18 cellular contexts compared by ENCODE assay signal in the genomic region with DNA sequence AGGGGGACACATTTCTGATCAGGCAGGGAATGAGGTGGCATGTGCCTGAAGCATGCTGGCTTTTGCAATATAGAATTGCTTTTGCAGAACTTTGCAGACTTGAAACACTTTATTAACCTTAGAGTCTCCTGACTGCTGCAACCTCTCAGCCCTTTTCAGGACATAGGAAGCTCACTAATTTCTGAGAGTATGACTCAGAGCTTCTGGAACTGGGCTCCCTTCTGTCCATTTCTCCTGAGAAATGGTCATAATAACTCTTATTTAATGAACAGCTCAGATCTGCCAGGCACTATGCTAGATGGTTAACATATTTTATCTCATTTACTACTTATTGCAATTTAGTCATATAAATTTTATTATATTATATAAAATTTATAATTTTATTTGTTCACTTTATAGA. TPM values are rescaled to one million over a fixed set of nuclear protein-coding genes. Genes with fewer than 3 reads are reported as not detected.
"Had no signal": no experiment of that assay in that cellular context is flagged by ENCODE, and none has a peak within 500 bp of the region (broad histone marks: within the 10 kb centered on the region; RNA-seq: fewer than 3 reads in every experiment).

No MANE protein-coding gene starts in this region.

- H3K4me3 Mint-ChIP-seq: activated CD4-positive, alpha-beta T cell treated with anti-CD3 and anti-CD28 coated beads, Interleukin-2, amount 10 ng/mL, durations not matched to agents 24 days and 14 days; activated CD8-positive, alpha-beta T cell treated with anti-CD3 and anti-CD28 coated beads for 36 hours; activated T-cell treated with anti-CD3 and anti-CD28 coated beads, Interleukin-2, amount 50 U/mL, for 4 hours; effector memory CD8-positive, alpha-beta T cell; natural killer cell treated with Interleukin-12 subunit alpha and Interleukin-12 subunit beta and Interleukin-15 and Interleukin-18, amount 100 ng/mL, for 72 hours; stimulated activated memory B cell treated with anti-CD40 and anti-IgM and Interleukin-4, amounts not matched to agents 10 μg/mL and 1 μg/mL and 100 μg/mL, for 72 hours had no signal

- H3K27me3 Mint-ChIP-seq: activated CD8-positive, alpha-beta T cell treated with anti-CD3 and anti-CD28 coated beads for 36 hours; stimulated activated memory B cell treated with anti-CD40 and anti-IgM and Interleukin-4, amounts not matched to agents 10 μg/mL and 1 μg/mL and 100 μg/mL, for 72 hours had no signal

- H3K4me1 Mint-ChIP-seq: activated CD4-positive, alpha-beta T cell treated with anti-CD3 and anti-CD28 coated beads, Interleukin-2, amount 10 ng/mL, durations not matched to agents 24 days and 14 days; stimulated activated memory B cell treated with anti-CD40 and anti-IgM and Interleukin-4, amounts not matched to agents 10 μg/mL and 1 μg/mL and 100 μg/mL, for 72 hours had no signal

- H3K27me3 ChIP-seq: cardiac muscle cell, hepatocyte, neutrophil, tibial artery had no signal

- H3K36me3 ChIP-seq: cardiac muscle cell, lower lobe of right lung, neutrophil, tibial artery had no signal

- H3K27ac ChIP-seq: cardiac muscle cell, hepatocyte, lower lobe of right lung, neutrophil, parathyroid adenoma, tibial artery had no signal

- DNase-seq: activated CD4-positive, alpha-beta T cell treated with anti-CD3 and anti-CD28 coated beads, Interleukin-2, amount 10 ng/mL, durations not matched to agents 24 days and 14 days; activated CD8-positive, alpha-beta T cell treated with anti-CD3 and anti-CD28 coated beads for 36 hours; activated effector memory CD4-positive, alpha-beta T cell treated with anti-CD3 and anti-CD28 coated beads, Interleukin-2, amount 50 U/mL, for 16 hours; activated naive CD4-positive, alpha-beta T cell treated with anti-CD3 and anti-CD28 coated beads, Interleukin-2, amount 50 U/mL, for 16 hours; activated T-cell treated with anti-CD3 and anti-CD28 coated beads, Interleukin-2, amount 50 U/mL, for 4 hours; effector memory CD8-positive, alpha-beta T cell; foreskin fibroblast; left colon; lower lobe of right lung; stimulated activated CD4-positive, alpha-beta T cell treated with anti-CD3 and anti-CD28 coated beads, Interleukin-4, amount 100 ng/mL, for 4 hours; T1000; tibial artery had no signal

- H3K79me2 ChIP-seq: hepatocyte, parathyroid adenoma had no signal

- H3K9ac ChIP-seq: parathyroid adenoma had no signal

- H3K9me3 Mint-ChIP-seq: activated CD4-positive, alpha-beta T cell treated with anti-CD3 and anti-CD28 coated beads, Interleukin-2, amount 10 ng/mL, durations not matched to agents 24 days and 14 days; activated CD8-positive, alpha-beta T cell treated with anti-CD3 and anti-CD28 coated beads for 36 hours; activated T-cell treated with anti-CD3 and anti-CD28 coated beads, Interleukin-2, amount 50 U/mL, for 4 hours; effector memory CD8-positive, alpha-beta T cell; natural killer cell treated with Interleukin-12 subunit alpha and Interleukin-12 subunit beta and Interleukin-15 and Interleukin-18, amount 100 ng/mL, for 72 hours had no signal

- H3K4me2 ChIP-seq: hepatocyte had no signal

- H3K4me3 ChIP-seq: cardiac muscle cell, hepatocyte, lower lobe of right lung, tibial artery had no signal

- H3K36me3 Mint-ChIP-seq: natural killer cell treated with Interleukin-12 subunit alpha and Interleukin-12 subunit beta and Interleukin-15 and Interleukin-18, amount 100 ng/mL, for 72 hours had no signal

- H3K27ac Mint-ChIP-seq: activated CD4-positive, alpha-beta T cell treated with anti-CD3 and anti-CD28 coated beads, Interleukin-2, amount 10 ng/mL, durations not matched to agents 24 days and 14 days; activated CD8-positive, alpha-beta T cell treated with anti-CD3 and anti-CD28 coated beads for 36 hours; effector memory CD8-positive, alpha-beta T cell; natural killer cell treated with Interleukin-12 subunit alpha and Interleukin-12 subunit beta and Interleukin-15 and Interleukin-18, amount 100 ng/mL, for 72 hours; stimulated activated memory B cell treated with anti-CD40 and anti-IgM and Interleukin-4, amounts not matched to agents 10 μg/mL and 1 μg/mL and 100 μg/mL, for 72 hours had no signal

- H3K4me1 ChIP-seq: lower lobe of right lung, parathyroid adenoma had no signal

- H3K9me3 ChIP-seq: lower lobe of right lung, neutrophil, tibial artery had no signal

- H2AFZ ChIP-seq: hepatocyte, parathyroid adenoma had no signal

RNA-seq across cellular contexts. Expression of a gene that starts 38.6 kb away (rescaled TPM):
- total RNA-seq: hepatocyte had no signal
- polyA plus RNA-seq: cardiac muscle cell, hepatocyte had no signal
